Comparison of ENCODE assay signal across 10 cellular contexts in genomic region chr14:92976268-92976667, GRCh38. TPM values are rescaled to one million over a fixed set of nuclear protein-coding genes. Genes with fewer than 3 reads are reported as not detected.
"Had no signal": no experiment of that assay in that cellular context is flagged by ENCODE, and none has a peak within 500 bp of the region (broad histone marks: within the 10 kb centered on the region; RNA-seq: fewer than 3 reads in every experiment).

No MANE protein-coding gene starts in this region.

- ATAC-seq: K562 had no signal

- H3K9ac ChIP-seq: GM23248 had no signal

- FAIRE-seq: H1, H54, K562 had no signal

- H3K27ac Mint-ChIP-seq: H9 had no signal

- H3K4me3 ChIP-seq: GM23248, K562 had no signal

- H3K27ac ChIP-seq: GM23248, HL-60 had no signal

- H2AFZ ChIP-seq: GM23248 had no signal

- DNase-seq: GM23248, H9, HCEC 1CT, IMR-90, KG1 had no signal

- H3K4me3 Mint-ChIP-seq: H9 had no signal

RNA-seq across cellular contexts. Expression of gene CHGA, which starts 53.3 kb away (rescaled TPM):
- total RNA-seq: GM23248, HT1080, IMR-90, K562 had no signal
- polyA plus RNA-seq: GM23248, IMR-90, K562 had no signal
